Comparison of ENCODE assay signal across 8 cellular contexts in genomic region chr6:109094351-109095035, GRCh38. TPM values are rescaled to one million over a fixed set of nuclear protein-coding genes. Genes with fewer than 3 reads are reported as not detected.
A peak's percentile ranks its signal among the peaks of the same experiment; 100 is the strongest.
DNase-seq lines count a peak whose midpoint lies in the region; ATAC-seq and TF ChIP-seq lines count a peak whose summit lies in the region.

Gene SESN1, minus strand, starts transcription at chr6:109094846. Its CDS starts 773 bp downstream, at chr6:109094073.

- H3K9ac ChIP-seq in muscle layer of colon (ENCODE audit: low read length): peak within 1 kb of the TSS; percentile 81

- H3K36me3 ChIP-seq in esophagus (ENCODE audit: control insufficient read depth in 2 of 2, insufficient read depth in 2 of 2, low read length in 1 of 2) (no peaks in the 10 kb centered on the region), muscle layer of colon (ENCODE audit: insufficient read depth, low read length) (no peaks in the 10 kb centered on the region)

- H3K27ac ChIP-seq in esophagus (ENCODE audit: low read depth in 2 of 2, low read length in 1 of 2) (peak within 1 kb of the TSS; percentile 96 to 99), muscle layer of colon (ENCODE audit: low read depth, low read length) (peak within 1 kb of the TSS; percentile 90)

- H3K4me3 ChIP-seq in esophagus (ENCODE audit: low read depth in 1 of 2, low read length in 2 of 2): peak within 1 kb of the TSS; percentile 76 to 82
- peak within 1 kb of the TSS; percentile 82 to 99 for H3K4me3 ChIP-seq in muscle layer of colon (ENCODE audit: low read depth in 1 of 2, low read length in 2 of 2)

- WGBS in esophagus, 2 donors: 0 to 1% methylated on average over 45 to 68 of the region's 68 CpGs

- no peaks in the 10 kb centered on the region for H3K9me3 Mint-ChIP-seq in IgD-negative memory B cell
- no peaks in the 10 kb centered on the region for H3K9me3 Mint-ChIP-seq in activated T-cell treated with anti-CD3 and anti-CD28 coated beads, Interleukin-2, amount 50 U/mL, for 24 hours

- H3K4me1 Mint-ChIP-seq in IgD-negative memory B cell: peaks cover 34 to 40% (median 40%) of the 10 kb centered on the region in 3 donors
- peaks cover 52% of the 10 kb centered on the region for H3K4me1 Mint-ChIP-seq in activated T-cell treated with anti-CD3 and anti-CD28 coated beads, Interleukin-2, amount 50 U/mL, for 24 hours (ENCODE audit: low read depth)

- peak; percentile 91 for DNase-seq in DMS53 (lab: John Stamatoyannopoulos, UW)
- DNase-seq in activated T-cell treated with anti-CD3 and anti-CD28 coated beads, Interleukin-2, amount 50 U/mL, for 24 hours: peak; percentile 89
- DNase-seq in stimulated activated CD8-positive, alpha-beta memory T cell treated with anti-CD3 and anti-CD28 coated beads, Interleukin-7, amount 100 ng/mL, for 1 hour (ENCODE audit: low read depth in 2 of 2): peak; percentile 70 to 74

- peaks cover 0 to 4% of the 10 kb centered on the region in 2 donors for H3K4me1 ChIP-seq in esophagus (ENCODE audit: control insufficient read depth in 2 of 2, insufficient read depth in 2 of 2, low read length in 1 of 2)
- H3K4me1 ChIP-seq in muscle layer of colon (ENCODE audit: insufficient read depth, low read length): peaks cover 31% of the 10 kb centered on the region

- peak within 1 kb of the TSS; percentile 95 to 100 (median 99) for H3K27ac Mint-ChIP-seq in IgD-negative memory B cell
- peak within 1 kb of the TSS; percentile 100 for H3K27ac Mint-ChIP-seq in activated T-cell treated with anti-CD3 and anti-CD28 coated beads, Interleukin-2, amount 50 U/mL, for 24 hours

- H3K27me3 Mint-ChIP-seq in IgD-negative memory B cell: peaks cover 2% of the 10 kb centered on the region
- no peaks in the 10 kb centered on the region for H3K27me3 Mint-ChIP-seq in activated T-cell treated with anti-CD3 and anti-CD28 coated beads, Interleukin-2, amount 50 U/mL, for 24 hours

- no peaks in the 10 kb centered on the region for H3K9me3 ChIP-seq in esophagus (ENCODE audit: control insufficient read depth in 2 of 2, insufficient read depth in 1 of 2, low read depth in 1 of 2, low read length in 1 of 2)
- H3K9me3 ChIP-seq in muscle layer of colon (ENCODE audit: low read length): no peaks in the 10 kb centered on the region

- H3K27me3 ChIP-seq in esophagus (ENCODE audit: control insufficient read depth in 1 of 2, insufficient read depth in 2 of 2, low read length in 2 of 2): no peaks in the 10 kb centered on the region
- H3K27me3 ChIP-seq in muscle layer of colon (ENCODE audit: control insufficient read depth in 1 of 2, insufficient read depth in 2 of 2, low read length in 2 of 2): no peaks in the 10 kb centered on the region

- peak; percentile 55 for ATAC-seq in GM21576 (IDR thresholded peaks at IDR 0.05; ENCODE audit: unreplicated experiment)

- peak within 1 kb of the TSS; percentile 93 to 98 (median 95) for H3K4me3 Mint-ChIP-seq in IgD-negative memory B cell
- H3K4me3 Mint-ChIP-seq in activated T-cell treated with anti-CD3 and anti-CD28 coated beads, Interleukin-2, amount 50 U/mL, for 24 hours: peak within 1 kb of the TSS; percentile 95

- H3K36me3 Mint-ChIP-seq in IgD-negative memory B cell: no peaks in the 10 kb centered on the region
- H3K36me3 Mint-ChIP-seq in activated T-cell treated with anti-CD3 and anti-CD28 coated beads, Interleukin-2, amount 50 U/mL, for 24 hours (ENCODE audit: low read depth): peaks cover 21% of the 10 kb centered on the region

TF ChIP-seq in PFSK-1, 5 proteins besides CTCF, POLR2A, EP300 and RAD21:
- TF ChIP-seq, protein P1, sequence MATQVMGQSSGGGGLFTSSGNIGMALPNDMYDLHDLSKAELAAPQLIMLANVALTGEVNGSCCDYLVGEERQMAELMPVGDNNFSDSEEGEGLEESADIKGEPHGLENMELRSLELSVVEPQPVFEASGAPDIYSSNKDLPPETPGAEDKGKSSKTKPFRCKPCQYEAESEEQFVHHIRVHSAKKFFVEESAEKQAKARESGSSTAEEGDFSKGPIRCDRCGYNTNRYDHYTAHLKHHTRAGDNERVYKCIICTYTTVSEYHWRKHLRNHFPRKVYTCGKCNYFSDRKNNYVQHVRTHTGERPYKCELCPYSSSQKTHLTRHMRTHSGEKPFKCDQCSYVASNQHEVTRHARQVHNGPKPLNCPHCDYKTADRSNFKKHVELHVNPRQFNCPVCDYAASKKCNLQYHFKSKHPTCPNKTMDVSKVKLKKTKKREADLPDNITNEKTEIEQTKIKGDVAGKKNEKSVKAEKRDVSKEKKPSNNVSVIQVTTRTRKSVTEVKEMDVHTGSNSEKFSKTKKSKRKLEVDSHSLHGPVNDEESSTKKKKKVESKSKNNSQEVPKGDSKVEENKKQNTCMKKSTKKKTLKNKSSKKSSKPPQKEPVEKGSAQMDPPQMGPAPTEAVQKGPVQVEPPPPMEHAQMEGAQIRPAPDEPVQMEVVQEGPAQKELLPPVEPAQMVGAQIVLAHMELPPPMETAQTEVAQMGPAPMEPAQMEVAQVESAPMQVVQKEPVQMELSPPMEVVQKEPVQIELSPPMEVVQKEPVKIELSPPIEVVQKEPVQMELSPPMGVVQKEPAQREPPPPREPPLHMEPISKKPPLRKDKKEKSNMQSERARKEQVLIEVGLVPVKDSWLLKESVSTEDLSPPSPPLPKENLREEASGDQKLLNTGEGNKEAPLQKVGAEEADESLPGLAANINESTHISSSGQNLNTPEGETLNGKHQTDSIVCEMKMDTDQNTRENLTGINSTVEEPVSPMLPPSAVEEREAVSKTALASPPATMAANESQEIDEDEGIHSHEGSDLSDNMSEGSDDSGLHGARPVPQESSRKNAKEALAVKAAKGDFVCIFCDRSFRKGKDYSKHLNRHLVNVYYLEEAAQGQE (IDR thresholded peaks at IDR 0.05; ENCODE audit: insufficient read depth in 1 of 2, low read depth in 2 of 2, low read length in 2 of 2): no peak
- TF ChIP-seq POLR2AphosphoS5 (IDR thresholded peaks at IDR 0.05; ENCODE audit: low read depth, low read length): peak; percentile 63
- TF ChIP-seq TAF1 (IDR thresholded peaks at IDR 0.05; ENCODE audit: borderline replicate concordance, insufficient read depth, low read length): peak; percentile 67; the same call in 1 of the 2 replicates
- TF ChIP-seq SIN3A (IDR thresholded peaks at IDR 0.05; ENCODE audit: borderline replicate concordance, insufficient read depth, low read length): peak; percentile 99; the same call in 1 of the 2 replicates
- TF ChIP-seq FOXP2 (optimal IDR thresholded peaks at IDR 0.05; ENCODE audit: borderline replicate concordance, extremely low read depth, extremely low read length, insufficient read depth): peak; percentile 51

RNA-seq across cellular contexts. Expression of gene SESN1, which starts in this region (rescaled TPM):
- polyA plus RNA-seq in IgD-negative memory B cell (11.1 TPM), esophagus (10 to 100 TPM; 11.1 to 14.8 TPM)
- polyA plus RNA-seq in PFSK-1 (2012; ENCODE audit: insufficient read length, low read depth): 3.6 TPM

Comparison
In these comparisons a context has a peak if more than half of its experiments do, and no peak if none do; other contexts are left out.
1. Peak in every context shown above with its lines: DNase-seq, ATAC-seq, H3K4me3 ChIP-seq and H3K27ac ChIP-seq.